In the genomic region with DNA sequence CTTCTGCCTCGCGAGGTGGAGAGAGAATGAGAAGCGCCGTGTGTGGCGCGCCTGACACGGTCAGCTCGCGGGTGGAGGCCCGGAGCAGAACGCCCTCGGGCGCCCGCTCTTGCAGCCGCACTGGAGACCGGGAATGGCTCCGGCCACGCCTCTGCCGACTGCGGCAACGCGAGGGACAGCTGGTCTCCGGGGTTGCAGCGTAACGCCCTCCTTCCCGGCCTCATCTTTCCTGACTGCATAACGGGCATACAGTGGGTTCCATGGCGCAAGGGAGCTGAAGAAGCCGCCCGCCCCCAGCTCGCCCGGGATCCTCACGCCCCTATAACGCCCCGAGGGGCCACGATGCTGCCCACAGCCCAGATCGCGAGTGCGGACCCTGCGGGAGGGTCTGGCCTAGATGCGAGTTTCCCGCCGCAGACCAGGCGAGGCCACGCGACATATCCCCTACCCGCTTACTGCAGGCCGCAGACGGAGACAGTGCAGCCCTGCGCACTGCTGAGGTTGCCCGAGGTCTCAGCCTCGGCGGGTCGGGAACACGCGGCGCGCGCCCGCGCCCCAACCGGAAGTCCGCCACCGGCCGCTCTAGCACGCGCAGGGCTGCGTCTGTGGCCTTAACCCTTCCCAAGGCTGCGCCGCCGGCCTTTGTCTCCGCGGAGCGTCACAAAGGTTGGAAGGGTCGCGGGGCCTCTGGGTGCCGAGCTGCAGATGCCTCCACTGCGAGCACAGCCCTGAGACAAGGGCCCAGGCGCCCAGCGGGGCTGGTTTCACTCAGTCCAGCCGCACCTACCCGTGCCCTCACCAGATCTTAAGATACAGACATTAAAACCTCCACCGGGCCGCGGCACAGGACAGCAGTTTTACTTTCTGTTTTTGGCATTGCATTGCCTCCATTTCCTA, we compare ENCODE assay signal across 8 cellular contexts.
DNase-seq lines count a peak whose midpoint lies in the region; FAIRE-seq and TF ChIP-seq lines count a peak whose summit lies in the region.

No MANE protein-coding gene starts in this region.

- H3K36me3 ChIP-seq in ES-I3 (ENCODE audit: insufficient read depth, low read length) (no peaks in the 10 kb centered on the region), Loucy (ENCODE audit: insufficient read depth, low read length) (no peaks in the 10 kb centered on the region), neuron (ENCODE audit: insufficient read depth, low read length) (peaks cover 9% of the 10 kb centered on the region)

- TF ChIP-seq CTCF in Loucy (conservative IDR thresholded peaks at IDR 0.05; ENCODE audit: low read length), result no peak

- peak overlapping the region; percentile 92 for H3K9ac ChIP-seq in ES-I3 (ENCODE audit: low read depth, low read length)
- H3K9ac ChIP-seq in Loucy (ENCODE audit: low read depth, low read length, poor library complexity, severe bottlenecking), result peak overlapping the region; percentile 97

- H3K4me3 ChIP-seq in Loucy (ENCODE audit: low read length, poor library complexity, severe bottlenecking) (peak overlapping the region; percentile 89), neuron (ENCODE audit: low read length) (peak overlapping the region; percentile 69)

- H3K4me1 ChIP-seq in ES-I3 (ENCODE audit: insufficient read depth, low read length), result peaks cover 7% of the 10 kb centered on the region; the same call in 1 of the 2 replicates
- H3K4me1 ChIP-seq in Loucy (ENCODE audit: insufficient read depth, low read length, poor library complexity, severe bottlenecking), result peaks cover 12% of the 10 kb centered on the region
- H3K4me1 ChIP-seq in neuron (ENCODE audit: insufficient read depth, low read length), result peaks cover 17% of the 10 kb centered on the region

- no peaks in the 10 kb centered on the region for H3K9me2 ChIP-seq in Loucy (replicated peaks; ENCODE audit: low read depth, low read length)

- no peak for FAIRE-seq in H54 (lab: Jason Lieb, UNC)

- H3K9me3 ChIP-seq in ES-I3 (ENCODE audit: control insufficient read depth, insufficient read depth, low read length), result no peaks in the 10 kb centered on the region
- H3K9me3 ChIP-seq in Loucy (ENCODE audit: insufficient read depth, low read depth, low read length), result no peaks in the 10 kb centered on the region
- no peaks in the 10 kb centered on the region for H3K9me3 ChIP-seq in neuron (ENCODE audit: low read length)

- H3K79me2 ChIP-seq in Loucy (ENCODE audit: insufficient read depth, low read length), result peaks cover 45% of the 10 kb centered on the region

- TF ChIP-seq POLR2A in H54 (IDR thresholded peaks at IDR 0.05; ENCODE audit: low read depth, low read length), result peak; percentile 99

- H4K20me1 ChIP-seq in Loucy (ENCODE audit: insufficient read depth, low read length, poor library complexity, severe bottlenecking), result no peaks in the 10 kb centered on the region

- no peaks in the 10 kb centered on the region; the same call in 1 of the 2 replicates for H3F3A ChIP-seq in Loucy (ENCODE audit: low read depth)

- DNase-seq in H54 (ENCODE audit: insufficient read length, low spot score), result peak; percentile 85
- peak; percentile 81 for DNase-seq in SHP77 treated with DMSO at 0.1 percent for 48 hours (lab: John Stamatoyannopoulos, UW)
- peak; percentile 82 to 88 (median 84) for DNase-seq in activated naive CD4-positive, alpha-beta T cell (lab: John Stamatoyannopoulos, UW)
- peak; percentile 88 for DNase-seq in foreskin melanocyte
- DNase-seq in stromal cell of bone marrow (ENCODE audit: low read depth), result peak; percentile 80

- peak overlapping the region; percentile 97 for H3K4me2 ChIP-seq in Loucy (ENCODE audit: low read depth, low read length, poor library complexity, severe bottlenecking)

- peak overlapping the region; percentile 84 for H2AFZ ChIP-seq in Loucy (ENCODE audit: low read length)
- peak overlapping the region; percentile 15 for H2AFZ ChIP-seq in neuron (ENCODE audit: low read depth, low read length)

- H3K27me3 ChIP-seq in Loucy (ENCODE audit: insufficient read depth, low read length, poor library complexity, severe bottlenecking) (no peaks in the 10 kb centered on the region), neuron (ENCODE audit: insufficient read depth, low read length) (no peaks in the 10 kb centered on the region)

Comparison
In these comparisons a context has a peak if more than half of its experiments do, and no peak if none do; other contexts are left out.
1. Peak in every context shown above with its lines: DNase-seq and H3K4me3 ChIP-seq.